ENCODE assay signal across 1 cellular context in the genomic region with DNA sequence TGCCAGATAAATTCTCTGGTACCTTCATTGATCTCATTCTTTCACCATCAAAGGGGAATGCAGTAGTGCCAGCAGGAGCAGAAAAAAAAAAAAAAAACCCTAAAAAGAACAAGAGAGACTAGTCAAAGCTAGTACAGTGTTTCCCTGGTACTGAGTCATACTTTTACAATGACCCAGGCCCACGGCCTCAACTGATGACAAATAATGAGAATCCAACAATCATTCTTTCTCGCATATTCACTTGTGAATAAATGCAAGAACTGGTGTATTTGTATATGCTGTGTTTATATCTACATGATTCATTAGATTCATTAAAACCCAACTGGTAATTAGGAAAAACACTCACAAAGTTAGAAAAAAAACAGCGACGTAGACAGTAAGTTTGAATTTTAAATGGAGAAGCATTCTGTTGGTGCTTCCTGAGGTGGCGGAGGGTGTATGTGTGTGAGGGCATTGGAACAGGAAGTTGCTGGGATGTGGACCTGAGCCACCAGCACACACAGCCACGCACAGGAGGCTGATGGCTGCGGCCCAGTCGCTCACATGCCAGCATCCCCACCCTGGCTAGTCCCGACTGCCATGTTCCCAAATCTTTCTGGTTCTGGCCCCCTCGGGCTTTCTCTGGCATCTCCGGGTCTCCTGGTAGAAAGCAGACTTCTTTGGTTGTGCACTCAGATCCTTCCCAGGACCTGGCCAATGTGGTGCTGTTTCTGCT.
A peak's percentile ranks its signal among the peaks of the same experiment; 100 is the strongest.
TF ChIP-seq lines count a peak whose summit lies in the region.

No MANE protein-coding gene starts in this region.

TF ChIP-seq in K562, 482 proteins besides CTCF, POLR2A, EP300 and RAD21 (continued from another document):
- no peak for TF ChIP-seq ARID3B (CRISPR knock-in tag; IDR thresholded peaks at IDR 0.05; ENCODE audit: borderline replicate concordance)
- TF ChIP-seq MAX (CRISPR knock-in tag; IDR thresholded peaks at IDR 0.05), result no peak
- TF ChIP-seq DDX20 (tag; IDR thresholded peaks at IDR 0.05; ENCODE audit: low read depth), result no peak
- TF ChIP-seq TRIM24 (IDR thresholded peaks at IDR 0.05), result no peak
- TF ChIP-seq POLR2H (tag; IDR thresholded peaks at IDR 0.05; ENCODE audit: low read depth), result no peak
- TF ChIP-seq NCOA4 (IDR thresholded peaks at IDR 0.05; ENCODE audit: partially characterized antibody), result no peak
- TF ChIP-seq SRSF3 (IDR thresholded peaks at IDR 0.05; ENCODE audit: insufficient read depth, low read length), result no peak
- TF ChIP-seq C11orf30 (IDR thresholded peaks at IDR 0.05; ENCODE audit: low read depth), result no peak
- no peak for TF ChIP-seq PML (IDR thresholded peaks at IDR 0.05; ENCODE audit: low read length)
- TF ChIP-seq, protein P1, sequence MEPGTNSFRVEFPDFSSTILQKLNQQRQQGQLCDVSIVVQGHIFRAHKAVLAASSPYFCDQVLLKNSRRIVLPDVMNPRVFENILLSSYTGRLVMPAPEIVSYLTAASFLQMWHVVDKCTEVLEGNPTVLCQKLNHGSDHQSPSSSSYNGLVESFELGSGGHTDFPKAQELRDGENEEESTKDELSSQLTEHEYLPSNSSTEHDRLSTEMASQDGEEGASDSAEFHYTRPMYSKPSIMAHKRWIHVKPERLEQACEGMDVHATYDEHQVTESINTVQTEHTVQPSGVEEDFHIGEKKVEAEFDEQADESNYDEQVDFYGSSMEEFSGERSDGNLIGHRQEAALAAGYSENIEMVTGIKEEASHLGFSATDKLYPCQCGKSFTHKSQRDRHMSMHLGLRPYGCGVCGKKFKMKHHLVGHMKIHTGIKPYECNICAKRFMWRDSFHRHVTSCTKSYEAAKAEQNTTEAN (CRISPR knock-in tag; IDR thresholded peaks at IDR 0.05), result no peak
- peak; percentile 41 for TF ChIP-seq ATF3 (IDR thresholded peaks at IDR 0.05)
- no peak for TF ChIP-seq ATF3 (CRISPR knock-in tag; conservative IDR thresholded peaks at IDR 0.05)
- TF ChIP-seq ZNF23 (CRISPR knock-in tag; IDR thresholded peaks at IDR 0.05), result no peak
- TF ChIP-seq FOXP4 (CRISPR knock-in tag; IDR thresholded peaks at IDR 0.05; ENCODE audit: borderline replicate concordance), result no peak
